ENCODE assay signal across 35 cellular contexts in genomic region chr6:163771180-163771579, GRCh38.
"Had no signal": no experiment of that assay in that cellular context is flagged by ENCODE, and none has a peak within 500 bp of the region (broad histone marks: within the 10 kb centered on the region; RNA-seq: fewer than 3 reads in every experiment).

No MANE protein-coding gene starts in this region.

- DNase-seq: activated B cell treated with CpG ODN at 0.5 μM for 24 hours; activated CD4-positive, alpha-beta T cell treated with anti-CD3 and anti-CD28 coated beads for 4 hours; activated CD4-positive, alpha-beta T cell treated with anti-CD3 and anti-CD28 coated beads, Interleukin-2, amount 50 U/mL, for 4 hours; activated CD4-positive, CD25-positive, alpha-beta regulatory T cell treated with anti-CD3 and anti-CD28 coated beads, Interleukin-2, amount 50 U/mL, for 72 hours; activated CD8-positive, alpha-beta T cell treated with anti-CD3 and anti-CD28 coated beads for 36 hours; activated effector memory CD4-positive, alpha-beta T cell treated with anti-CD3 and anti-CD28 coated beads, Interleukin-2, amount 50 U/mL, for 16 hours; activated naive CD4-positive, alpha-beta T cell; activated naive CD4-positive, alpha-beta T cell treated with anti-CD3 and anti-CD28 coated beads, Interleukin-2, amount 50 U/mL, for 16 hours; activated naive CD8-positive, alpha-beta T cell treated with anti-CD3 and anti-CD28 coated beads for 36 hours; activated T-cell treated with anti-CD3 and anti-CD28 coated beads, Interleukin-2, amount 50 U/mL, for 1 hour; activated T-cell treated with anti-CD3 and anti-CD28 coated beads, Interleukin-2, amount 50 U/mL, for 72 hours; amniotic stem cell; aorta; brain microvascular endothelial cell; NCI-H1048; NCI-H1105 treated with DMSO at 0.1 percent for 48 hours; NCI-H1436; NCI-H1694; NCI-H1930; NCI-H2081 treated with DMSO at 0.1 percent for 48 hours; NCI-H2171 treated with DMSO at 0.1 percent for 48 hours; NCI-H226; NCI-H446 treated with DMSO at 0.1 percent for 48 hours; NCI-H524; PC-3; Peyer's patch; RPMI8226; SIG-M5; T-helper 1 cell; T-helper 2 cell; T-helper 9 cell had no signal

- H3K27me3 ChIP-seq: brain microvascular endothelial cell, Peyer's patch had no signal

- H3K27ac Mint-ChIP-seq: activated B cell treated with CpG ODN at 0.5 μM for 24 hours; activated CD8-positive, alpha-beta T cell treated with anti-CD3 and anti-CD28 coated beads for 36 hours; activated naive CD8-positive, alpha-beta T cell treated with anti-CD3 and anti-CD28 coated beads for 36 hours; activated T-cell treated with anti-CD3 and anti-CD28 coated beads, Interleukin-2, amount 50 U/mL, for 72 hours; activated T-helper 17 cell treated with anti-CD3 and anti-CD28 coated beads, Interleukin-2, amount 50 U/mL, for 72 hours had no signal

- H3K4me1 ChIP-seq: Peyer's patch had no signal

- H3K27ac ChIP-seq: brain microvascular endothelial cell, Peyer's patch, VCaP had no signal

- H3K9me3 Mint-ChIP-seq: activated B cell treated with CpG ODN at 0.5 μM for 24 hours; activated CD8-positive, alpha-beta T cell treated with anti-CD3 and anti-CD28 coated beads for 36 hours; activated naive CD8-positive, alpha-beta T cell treated with anti-CD3 and anti-CD28 coated beads for 36 hours; activated T-helper 17 cell treated with anti-CD3 and anti-CD28 coated beads, Interleukin-2, amount 50 U/mL, for 72 hours had no signal

- H3K4me1 Mint-ChIP-seq: activated B cell treated with CpG ODN at 0.5 μM for 24 hours; activated naive CD8-positive, alpha-beta T cell treated with anti-CD3 and anti-CD28 coated beads for 36 hours; activated T-helper 17 cell treated with anti-CD3 and anti-CD28 coated beads, Interleukin-2, amount 50 U/mL, for 72 hours had no signal

- H3K36me3 Mint-ChIP-seq: activated naive CD8-positive, alpha-beta T cell treated with anti-CD3 and anti-CD28 coated beads for 36 hours had no signal

- ATAC-seq: activated CD8-positive, alpha-beta T cell treated with anti-CD3 and anti-CD28 coated beads for 36 hours; activated T-cell treated with anti-CD3 and anti-CD28 coated beads, Interleukin-2, amount 50 U/mL, for 72 hours; activated T-helper 17 cell treated with anti-CD3 and anti-CD28 coated beads, Interleukin-2, amount 50 U/mL, for 72 hours; PC-3; Right ventricle myocardium inferior; SK-N-SH treated with all-trans-retinoic acid at 6 μM for 48 hours had no signal

- H3K4me3 Mint-ChIP-seq: activated B cell treated with CpG ODN at 0.5 μM for 24 hours; activated CD8-positive, alpha-beta T cell treated with anti-CD3 and anti-CD28 coated beads for 36 hours; activated naive CD8-positive, alpha-beta T cell treated with anti-CD3 and anti-CD28 coated beads for 36 hours; activated T-cell treated with anti-CD3 and anti-CD28 coated beads, Interleukin-2, amount 50 U/mL, for 72 hours; activated T-helper 17 cell treated with anti-CD3 and anti-CD28 coated beads, Interleukin-2, amount 50 U/mL, for 72 hours had no signal
